In the genomic region with DNA sequence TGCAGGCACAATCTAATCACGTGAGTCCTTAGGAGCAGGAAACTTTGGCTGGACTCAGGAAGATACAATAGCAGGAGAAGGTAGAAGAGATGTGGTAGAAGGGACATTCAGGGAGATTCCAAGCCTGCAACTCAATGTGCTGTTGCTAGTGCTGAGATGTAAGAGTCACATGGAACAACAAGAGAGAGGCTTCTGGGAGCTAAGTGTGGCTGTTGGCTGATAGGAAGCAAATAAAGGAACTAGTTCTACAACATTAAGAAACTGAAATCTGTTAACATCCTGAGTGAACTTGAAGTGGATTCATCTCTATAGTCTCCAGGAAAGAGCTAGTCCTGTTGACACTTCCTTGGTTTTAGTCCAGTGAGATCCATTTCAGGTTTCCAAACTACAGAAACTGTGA, we compare ENCODE assay signal across 24 cellular contexts.
"Had no signal": no experiment of that assay in that cellular context is flagged by ENCODE, and none has a peak within 500 bp of the region (broad histone marks: within the 10 kb centered on the region; RNA-seq: fewer than 3 reads in every experiment).

No MANE protein-coding gene starts in this region.

- ATAC-seq: activated T-cell treated with anti-CD3 and anti-CD28 coated beads, Interleukin-2, amount 50 U/mL, for 72 hours; left ventricle myocardium superior; mucosa of descending colon; psoas muscle; stimulated activated effector memory CD8-positive, alpha-beta T cell treated with anti-CD3 and anti-CD28 coated beads, Interleukin-12 subunit alpha, Interleukin-12 subunit beta, amount 100 ng/mL, for 72 hours had no signal

- DNase-seq: activated CD4-positive, alpha-beta T cell treated with anti-CD3 and anti-CD28 coated beads for 1 hour; activated CD8-positive, alpha-beta memory T cell treated with anti-CD3 and anti-CD28 coated beads for 24 hours; activated gamma-delta T cell; activated T-cell treated with anti-CD3 and anti-CD28 coated beads, Interleukin-2, amount 50 U/mL, for 72 hours; cortex of kidney; erythroblast; heart right ventricle; immature natural killer cell; left ventricle myocardium superior; mesenchymal stem cell; mucosa of descending colon; naive B cell; psoas muscle; right lobe of liver; stimulated activated CD4-positive, alpha-beta T cell treated with anti-CD3 and anti-CD28 coated beads, Interleukin-4, amount 100 ng/mL, for 24 hours; T-helper 1 cell; T1000; testis; WERI-Rb-1 had no signal

- H3K4me3 ChIP-seq: ascending aorta, breast epithelium, heart right ventricle, mucosa of descending colon, neural progenitor cell, psoas muscle, right lobe of liver, smooth muscle cell, testis had no signal

- H3K4me1 ChIP-seq: ascending aorta, breast epithelium, neural progenitor cell, psoas muscle, right lobe of liver, testis had no signal

- H3K27ac ChIP-seq: ascending aorta, breast epithelium, heart right ventricle, neural progenitor cell, psoas muscle, right lobe of liver, testis, WERI-Rb-1 had no signal

- H3K27me3 ChIP-seq: ascending aorta, breast epithelium, heart right ventricle, neural progenitor cell, right lobe of liver, testis had no signal

- H3K36me3 ChIP-seq: ascending aorta, breast epithelium, heart right ventricle, neural progenitor cell, right lobe of liver, WERI-Rb-1 had no signal

- H3K9me3 ChIP-seq: ascending aorta, breast epithelium, heart right ventricle, mucosa of descending colon, psoas muscle, right lobe of liver, testis had no signal
